ENCODE assay signal across 10 cellular contexts in the genomic region with DNA sequence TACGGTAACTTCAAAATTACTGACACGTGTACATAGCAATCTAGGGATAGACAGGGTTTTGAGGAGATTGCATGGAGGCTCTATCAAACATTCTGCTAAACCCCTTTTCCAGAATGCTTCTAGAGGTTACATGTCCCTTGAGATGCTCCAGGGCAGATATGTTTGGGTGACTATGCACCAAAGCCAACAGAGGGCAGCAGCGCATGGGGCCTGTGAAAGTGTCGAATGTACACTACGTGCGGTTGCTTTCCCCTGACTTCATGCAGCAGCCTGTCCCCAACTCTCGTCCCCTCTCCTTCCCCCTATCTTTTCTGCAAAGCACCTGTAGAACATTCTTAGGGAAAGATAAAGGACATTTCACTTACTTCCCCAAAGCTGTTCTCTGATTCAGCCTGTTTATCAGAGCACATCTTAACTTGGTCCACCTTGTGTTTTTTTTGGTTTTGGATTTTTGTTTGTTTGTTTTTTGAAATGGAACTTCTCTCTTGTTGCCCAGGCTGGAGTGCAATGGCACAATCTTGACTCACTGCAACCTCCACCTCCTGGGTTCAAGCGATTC.
A peak's percentile ranks its signal among the peaks of the same experiment; 100 is the strongest.
DNase-seq lines count a peak whose midpoint lies in the region; ATAC-seq and TF ChIP-seq lines count a peak whose summit lies in the region.
"Had no signal": no experiment of that assay in that cellular context is flagged by ENCODE, and none has a peak within 500 bp of the region (broad histone marks: within the 10 kb centered on the region; RNA-seq: fewer than 3 reads in every experiment).

No MANE protein-coding gene starts in this region.

- H3K27me3 Mint-ChIP-seq in progenitor cell of endocrine pancreas = no peaks in the 10 kb centered on the region

- peaks cover 0 to 100% (median 22%) of the 10 kb centered on the region in 9 donors for H3K36me3 ChIP-seq in heart right ventricle
- peaks cover 6 to 97% (median 8%) of the 10 kb centered on the region in 3 donors for H3K36me3 ChIP-seq in esophagus squamous epithelium

- no peak for TF ChIP-seq POLR2A in esophagus squamous epithelium (IDR thresholded peaks at IDR 0.05)

- DNase-seq in heart right ventricle (no peak), right cardiac atrium (no peak), NCI-H460 (ENCODE audit: extremely low read depth, low read depth) (peak; percentile 22), cerebellar cortex (ENCODE audit: low spot score) (peak; percentile 51), progenitor cell of endocrine pancreas (ENCODE audit: low spot score, unreplicated experiment) (peak; percentile 22), NCI-H128 (lab: John Stamatoyannopoulos, UW; ENCODE audit: unreplicated experiment) (no peak), T1000 (lab: John Stamatoyannopoulos, UW) (no peak), esophagus squamous epithelium (lab: John Stamatoyannopoulos, UW) (no peak)

- H3K4me1 ChIP-seq in heart right ventricle (peaks cover 0 to 6% (median 0%) of the 10 kb centered on the region in 9 donors), right cardiac atrium (ENCODE audit: control insufficient read depth, insufficient read depth, low read length) (no peaks in the 10 kb centered on the region), esophagus squamous epithelium (no peaks in the 10 kb centered on the region)
- H3K4me1 ChIP-seq: body of pancreas, HAP-1 had no signal

- intact Hi-C loops in heart right ventricle (cut with DNase I) (no loop called here), right cardiac atrium (cut with DNase I) (no loop called here), esophagus squamous epithelium (cut with DNase I) (no loop called here)

- ATAC-seq in heart right ventricle = peak in 3 of 8 donors; percentile 39 to 69 (median 47)
- no peak for ATAC-seq in right cardiac atrium
- ATAC-seq: body of pancreas had no signal

- H3K4me1 Mint-ChIP-seq in progenitor cell of endocrine pancreas (ENCODE audit: low read depth) = no peaks in the 10 kb centered on the region

- 77 to 80% methylated on average over 8 of the region's 8 CpGs for WGBS in heart right ventricle, 2 donors
- WGBS in right cardiac atrium = 79% methylated on average over 8 of the region's 8 CpGs
- WGBS in esophagus squamous epithelium, 2 donors = 76 to 78% methylated on average over 8 of the region's 8 CpGs

- peaks cover 31% of the 10 kb centered on the region for H3K36me3 Mint-ChIP-seq in progenitor cell of endocrine pancreas (ENCODE audit: insufficient read depth)

- H3K27me3 ChIP-seq in heart right ventricle (no peaks in the 10 kb centered on the region), right cardiac atrium (ENCODE audit: control insufficient read depth, insufficient read depth) (no peaks in the 10 kb centered on the region), esophagus squamous epithelium (no peaks in the 10 kb centered on the region)
- H3K27me3 ChIP-seq: body of pancreas had no signal

- H3K27ac Mint-ChIP-seq in progenitor cell of endocrine pancreas = no peak overlapping the region

- H3K9me3 Mint-ChIP-seq in progenitor cell of endocrine pancreas (ENCODE audit: low read depth) = no peaks in the 10 kb centered on the region

- H3K4me3 ChIP-seq in heart right ventricle (no peak overlapping the region), right cardiac atrium (ENCODE audit: low read length) (no peak overlapping the region), esophagus squamous epithelium (no peak overlapping the region)
- H3K4me3 ChIP-seq: body of pancreas, HAP-1 had no signal

- H3K4me3 Mint-ChIP-seq in progenitor cell of endocrine pancreas (ENCODE audit: low read depth) = no peak overlapping the region

- H3K9me3 ChIP-seq in heart right ventricle (no peaks in the 10 kb centered on the region), right cardiac atrium (ENCODE audit: control insufficient read depth, low read length) (no peaks in the 10 kb centered on the region), esophagus squamous epithelium (no peaks in the 10 kb centered on the region)
- H3K9me3 ChIP-seq: body of pancreas, HAP-1 had no signal

- TF ChIP-seq CTCF in heart right ventricle (IDR thresholded peaks at IDR 0.05) (peak in 7 of 9 donors; percentile 21 to 45 (median 34)), progenitor cell of endocrine pancreas (IDR thresholded peaks at IDR 0.05; ENCODE audit: unreplicated experiment) (peak; percentile 50), esophagus squamous epithelium (IDR thresholded peaks at IDR 0.05) (peak in 2 of 6 experiments; percentile 22 to 41)

- H3K27ac ChIP-seq in heart right ventricle (no peak overlapping the region), right cardiac atrium (ENCODE audit: low read length) (no peak overlapping the region), esophagus squamous epithelium (no peak overlapping the region)
- H3K27ac ChIP-seq: body of pancreas had no signal

Comparison
In these comparisons a context has a peak if more than half of its experiments do, and no peak if none do; other contexts are left out.
1. DNase-seq: peak in NCI-H460 (single experiment), cerebellar cortex (single experiment) and progenitor cell of endocrine pancreas (single experiment); none in heart right ventricle (0 of 2), right cardiac atrium (0 of 3), NCI-H128 (single experiment), T1000 (single experiment) and esophagus squamous epithelium (single experiment).